20 cellular contexts compared by ENCODE assay signal in the genomic region with DNA sequence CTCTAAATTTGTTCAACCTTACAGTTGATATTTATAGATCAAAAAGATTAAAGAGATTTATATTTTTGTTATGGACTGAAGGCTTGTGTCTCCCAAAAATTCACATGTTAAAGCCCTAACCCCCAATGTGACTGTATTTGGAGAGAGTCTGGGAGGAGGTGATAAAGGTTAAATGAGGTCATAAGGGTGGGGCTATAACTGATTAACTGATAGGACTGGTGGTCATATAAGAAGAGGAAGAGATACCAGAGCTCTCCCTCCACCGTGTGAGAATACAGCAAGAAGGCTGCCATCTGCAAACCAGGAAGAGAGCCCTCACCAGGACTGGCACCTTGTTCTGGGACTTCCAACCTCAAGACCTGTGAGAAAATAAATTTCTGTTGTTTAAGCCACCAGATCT.
"Had no signal": no experiment of that assay in that cellular context is flagged by ENCODE, and none has a peak within 500 bp of the region (broad histone marks: within the 10 kb centered on the region; RNA-seq: fewer than 3 reads in every experiment).

No MANE protein-coding gene starts in this region.

- H3K27ac ChIP-seq: adrenal gland, cardiac muscle cell, epithelial cell of prostate, heart left ventricle, lower lobe of right lung, neutrophil, uterus had no signal

- H3K27ac Mint-ChIP-seq: activated CD4-positive, alpha-beta memory T cell treated with anti-CD3 and anti-CD28 coated beads, Interleukin-2, amount 10 ng/mL, durations not matched to agents 7 days and 5 days; activated naive CD4-positive, alpha-beta T cell treated with anti-CD3 and anti-CD28 coated beads, Interleukin-2, amount 50 U/mL, for 24 hours; immature natural killer cell; natural killer cell; WTC11 had no signal

- H3K4me3 ChIP-seq: adrenal gland, cardiac muscle cell, heart left ventricle, lower lobe of right lung, uterus had no signal

- H3K36me3 Mint-ChIP-seq: activated naive CD4-positive, alpha-beta T cell treated with anti-CD3 and anti-CD28 coated beads, Interleukin-2, amount 50 U/mL, for 24 hours; immature natural killer cell; natural killer cell; WTC11 had no signal

- ATAC-seq: heart left ventricle, left cardiac atrium, lower lobe of right lung, WTC11 had no signal

- H3K4me3 Mint-ChIP-seq: activated CD4-positive, alpha-beta memory T cell treated with anti-CD3 and anti-CD28 coated beads, Interleukin-2, amount 10 ng/mL, durations not matched to agents 7 days and 5 days; activated naive CD4-positive, alpha-beta T cell treated with anti-CD3 and anti-CD28 coated beads, Interleukin-2, amount 50 U/mL, for 24 hours; immature natural killer cell; natural killer cell; WTC11 had no signal

- DNase-seq: activated CD4-positive, alpha-beta memory T cell treated with anti-CD3 and anti-CD28 coated beads, Interleukin-2, amount 10 ng/mL, durations not matched to agents 7 days and 5 days; activated CD4-positive, alpha-beta T cell treated with anti-CD3 and anti-CD28 coated beads for 4 hours; activated effector memory CD4-positive, alpha-beta T cell treated with anti-CD3 and anti-CD28 coated beads, Interleukin-2, amount 50 U/mL, for 16 hours; activated T-cell treated with anti-CD3 and anti-CD28 coated beads, Interleukin-2, amount 50 U/mL, for 48 hours; adrenal gland; heart left ventricle; immature natural killer cell; left cardiac atrium; lower lobe of right lung; natural killer cell; retina; stimulated activated CD4-positive, alpha-beta T cell treated with anti-CD3 and anti-CD28 coated beads, Interleukin-12 subunit alpha, Interleukin-12 subunit beta, amount 100 ng/mL, for 4 hours; stimulated activated CD4-positive, alpha-beta T cell treated with anti-CD3 and anti-CD28 coated beads, Interleukin-2, amount 100 ng/mL, for 24 hours; T-helper 9 cell; uterus had no signal

- H3K9me3 Mint-ChIP-seq: activated CD4-positive, alpha-beta memory T cell treated with anti-CD3 and anti-CD28 coated beads, Interleukin-2, amount 10 ng/mL, durations not matched to agents 7 days and 5 days; activated naive CD4-positive, alpha-beta T cell treated with anti-CD3 and anti-CD28 coated beads, Interleukin-2, amount 50 U/mL, for 24 hours; immature natural killer cell; natural killer cell; WTC11 had no signal

- H3K9me3 ChIP-seq: adrenal gland, lower lobe of right lung, neutrophil, uterus had no signal

- H3K4me1 ChIP-seq: adrenal gland, lower lobe of right lung, uterus had no signal

- H3K4me1 Mint-ChIP-seq: activated CD4-positive, alpha-beta memory T cell treated with anti-CD3 and anti-CD28 coated beads, Interleukin-2, amount 10 ng/mL, durations not matched to agents 7 days and 5 days; activated naive CD4-positive, alpha-beta T cell treated with anti-CD3 and anti-CD28 coated beads, Interleukin-2, amount 50 U/mL, for 24 hours; immature natural killer cell; natural killer cell; WTC11 had no signal

- H3K27me3 ChIP-seq: adrenal gland, cardiac muscle cell, heart left ventricle, neutrophil, uterus had no signal

- H3K36me3 ChIP-seq: adrenal gland, cardiac muscle cell, heart left ventricle, lower lobe of right lung, neutrophil, uterus had no signal
